In the genomic region with DNA sequence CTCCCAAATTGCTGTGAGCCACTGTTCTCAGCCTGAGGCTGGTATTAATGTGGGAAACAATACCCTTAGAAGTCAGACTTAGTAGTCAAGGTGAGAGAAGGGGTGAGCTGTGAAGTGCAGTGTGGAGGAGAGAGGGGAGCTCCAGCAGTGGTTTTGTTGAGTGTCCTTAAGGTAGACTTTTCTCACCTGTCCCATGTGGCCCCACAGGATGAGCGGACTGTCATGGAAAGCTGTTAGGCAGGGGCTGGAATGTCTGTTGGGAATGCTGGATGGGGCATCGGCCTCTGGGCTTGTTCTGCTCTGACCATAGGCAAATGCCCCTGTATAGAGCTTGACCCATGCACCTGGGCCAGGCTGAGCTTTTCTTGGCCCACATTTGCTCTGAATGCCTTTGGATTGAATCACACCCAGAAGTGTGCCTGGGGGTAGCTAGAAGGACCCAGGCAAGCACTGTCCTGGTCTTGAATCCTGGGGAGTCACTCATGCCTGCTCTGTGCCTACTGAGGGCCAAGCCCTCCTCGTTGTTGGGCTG, we compare ENCODE assay signal across 8 cellular contexts. TPM values are rescaled to one million over a fixed set of nuclear protein-coding genes. Genes with fewer than 3 reads are reported as not detected.
DNase-seq lines count a peak whose midpoint lies in the region; ATAC-seq and TF ChIP-seq lines count a peak whose summit lies in the region.
"Had no signal": no experiment of that assay in that cellular context is flagged by ENCODE, and none has a peak within 500 bp of the region (broad histone marks: within the 10 kb centered on the region; RNA-seq: fewer than 3 reads in every experiment).

No MANE protein-coding gene starts in this region.

- intact Hi-C loops in esophagus squamous epithelium (cut with DNase I): loop anchor here (5.0 to 10.0 kb wide), 2 partner anchors 49 to 117 kb away; a partner anchor contains a TSS

- H3K27ac ChIP-seq in esophagus squamous epithelium: peak overlapping the region; percentile 83 to 94 (median 90)
- H3K27ac ChIP-seq in skeletal muscle tissue (ENCODE audit: low read depth, low read length): peak overlapping the region; percentile 7

- H3K9me3 ChIP-seq in T-helper 17 cell (ENCODE audit: control insufficient read depth, low read length, poor library complexity, severe bottlenecking) (no peaks in the 10 kb centered on the region), esophagus squamous epithelium (no peaks in the 10 kb centered on the region), skeletal muscle tissue (ENCODE audit: control insufficient read depth in 3 of 3, low read length in 3 of 3) (no peaks in the 10 kb centered on the region)

- H3K4me1 Mint-ChIP-seq in T-helper 17 cell: peaks cover 83% of the 10 kb centered on the region

- H3K27me3 ChIP-seq in esophagus squamous epithelium (no peaks in the 10 kb centered on the region), skeletal muscle tissue (ENCODE audit: control insufficient read depth in 3 of 3, insufficient read depth in 3 of 3, low read length in 3 of 3) (no peaks in the 10 kb centered on the region)

- ATAC-seq in T-helper 17 cell: no peak
- no peak for ATAC-seq in HG03439 (IDR thresholded peaks at IDR 0.05; ENCODE audit: unreplicated experiment)

- H3K36me3 ChIP-seq in esophagus squamous epithelium (peaks cover 0 to 2% (median 0%) of the 10 kb centered on the region in 3 donors), skeletal muscle tissue (ENCODE audit: control insufficient read depth in 3 of 3, insufficient read depth in 3 of 3, low read length in 3 of 3) (peaks cover 0 to 2% (median 0%) of the 10 kb centered on the region in 3 donors)

- TF ChIP-seq CTCF in esophagus squamous epithelium (IDR thresholded peaks at IDR 0.05): no peak

- 93% methylated on average over 2 of the region's 3 CpGs; no CpG with 5 or more reads in 1 of the 2 donors for WGBS in esophagus squamous epithelium, 2 donors

- H3K4me1 ChIP-seq in esophagus squamous epithelium (peaks cover 82 to 100% (median 97%) of the 10 kb centered on the region in 3 donors), skeletal muscle tissue (ENCODE audit: control insufficient read depth in 3 of 3, insufficient read depth in 3 of 3, low read length in 3 of 3) (peaks cover 81 to 85% (median 83%) of the 10 kb centered on the region in 3 donors)

- peaks cover 10% of the 10 kb centered on the region for H3K36me3 Mint-ChIP-seq in T-helper 17 cell (ENCODE audit: low read depth)

- peak overlapping the region; percentile 93 for H3K27ac Mint-ChIP-seq in T-helper 17 cell

- H3K9ac ChIP-seq in skeletal muscle tissue (ENCODE audit: low read depth in 1 of 3, low read length in 3 of 3): no peak overlapping the region

- H3K4me3 ChIP-seq in esophagus squamous epithelium (no peak overlapping the region), skeletal muscle tissue (ENCODE audit: low read length in 3 of 3) (no peak overlapping the region)

- H3K4me3 Mint-ChIP-seq in T-helper 17 cell: peak overlapping the region; percentile 75

- H3K27me3 Mint-ChIP-seq in T-helper 17 cell: no peaks in the 10 kb centered on the region

- no peak for TF ChIP-seq POLR2A in esophagus squamous epithelium (IDR thresholded peaks at IDR 0.05)

- peak; percentile 59 for DNase-seq in ELR (ENCODE audit: low read depth)
- no peak for DNase-seq in T-helper 17 cell
- DNase-seq in esophagus squamous epithelium (lab: John Stamatoyannopoulos, UW): no peak
- DNase-seq in DMS53 treated with DMSO at 0.1 percent for 48 hours (lab: John Stamatoyannopoulos, UW; ENCODE audit: unreplicated experiment): no peak
- no peak for DNase-seq in ecto neural progenitor cell (ENCODE audit: low spot score)
- DNase-seq: NCI-H1105 treated with DMSO at 0.1 percent for 48 hours had no signal

RNA-seq across cellular contexts. Expression of a gene that starts 36.3 kb away (rescaled TPM):
- total RNA-seq in T-helper 17 cell (under 1 TPM; 0.18 to 0.30 TPM), esophagus squamous epithelium (under 1 TPM in 1 of 4 donors, not detected in 3; 0.13 TPM), skeletal muscle tissue (under 0.01 TPM)

RNA-seq across cellular contexts. Expression of a gene that starts 47.3 kb away (rescaled TPM):
- total RNA-seq in T-helper 17 cell (100 to 1,000 TPM; 118 to 139 TPM), esophagus squamous epithelium (100 to 1,000 TPM in 2 of 4 donors, 10 to 100 TPM in 2; 66.4 to 118 (median 89.8) TPM), skeletal muscle tissue (6.3 TPM)
